Comparison of ENCODE assay signal across 8 cellular contexts in the genomic region with DNA sequence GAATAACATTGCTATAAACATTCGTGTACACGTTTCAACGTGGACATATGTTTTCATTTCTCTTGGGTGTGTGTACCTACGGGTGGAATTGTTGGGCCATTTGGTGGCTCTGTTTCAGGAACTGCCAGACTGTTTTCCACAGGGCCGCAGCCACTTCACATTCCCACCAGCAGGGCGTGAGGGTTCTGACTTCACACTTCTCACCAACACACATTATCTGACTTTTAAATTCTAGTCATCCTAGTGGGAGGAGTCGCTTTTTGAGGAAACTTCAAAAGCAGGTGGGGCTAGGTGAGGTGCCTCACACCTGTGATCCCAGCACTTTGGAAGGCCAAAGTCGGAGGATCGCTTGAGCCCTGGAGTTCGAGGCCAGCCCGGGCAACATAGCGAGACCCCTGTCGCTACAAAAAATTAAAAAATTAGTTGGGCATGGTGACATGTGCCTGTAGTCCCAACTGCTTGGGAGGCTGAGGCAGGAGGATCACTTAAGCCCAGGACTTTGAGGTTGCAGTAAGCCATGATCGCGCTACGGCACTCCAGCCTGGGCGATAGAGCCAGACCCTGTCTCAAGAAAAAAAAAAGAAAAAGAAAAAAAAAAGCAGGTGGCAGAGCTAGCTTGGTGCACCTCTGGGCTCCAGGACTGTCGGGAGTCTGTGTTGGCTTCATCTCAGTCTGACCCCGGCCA. TPM values are rescaled to one million over a fixed set of nuclear protein-coding genes. Genes with fewer than 3 reads are reported as not detected.
DNase-seq lines count a peak whose midpoint lies in the region; ATAC-seq, FAIRE-seq and TF ChIP-seq lines count a peak whose summit lies in the region.

No MANE protein-coding gene starts in this region.

- H3K9me3 ChIP-seq in AG04450 (ENCODE audit: control insufficient read depth, insufficient read depth, low read length), result no peaks in the 10 kb centered on the region; the same call in 1 of the 2 replicates

- H3K27me3 ChIP-seq in AG04450 (ENCODE audit: control insufficient read depth, insufficient read depth, low read length), result peaks cover 42% of the 10 kb centered on the region

- POLR2A ChIA-PET in AG04450 (lab: Yijun Ruan, JAX), result interaction anchor here (0.6 kb wide), 1 partner anchor 333 kb away, joined by 3 read pairs; no protein-coding TSS in a partner anchor

- no peak for TF ChIP-seq POLR2A in H54 (IDR thresholded peaks at IDR 0.05; ENCODE audit: low read depth, low read length)

- ATAC-seq in SK-N-SH treated with all-trans-retinoic acid at 6 μM for 48 hours, result peak; percentile 62
- ATAC-seq in HG02970 (IDR thresholded peaks at IDR 0.05; ENCODE audit: low FRiP score, unreplicated experiment), result no peak
- ATAC-seq in HG02840 (IDR thresholded peaks at IDR 0.05; ENCODE audit: low FRiP score, unreplicated experiment), result no peak

- peak; percentile 63 for TF ChIP-seq CTCF in AG04450 (IDR thresholded peaks at IDR 0.05; ENCODE audit: low read depth, low read length)

- H3K27ac ChIP-seq in AG04450 (ENCODE audit: low read depth, low read length), result no peak overlapping the region

- no peak for FAIRE-seq in H54 (lab: Jason Lieb, UNC)

- DNase-seq in AG04450 (ENCODE audit: low read depth, low spot score) (no peak), H54 (ENCODE audit: insufficient read length, low spot score) (peak; percentile 69), iPS-NIHi11 (ENCODE audit: low spot score) (peak; percentile 70), NCI-H146 (lab: John Stamatoyannopoulos, UW) (no peak)
- DNase-seq in activated T-cell treated with anti-CD3 and anti-CD28 coated beads, Interleukin-2, amount 50 U/mL, for 48 hours, result no peak

- CTCF ChIA-PET in AG04450 (lab: Charles Lee), result interaction anchor here (1.2 to 3.5 kb wide), 2 partner anchors 15 kb away, joined by 5 to 33 read pairs; no protein-coding TSS in a partner anchor

- no peak overlapping the region for H3K4me3 ChIP-seq in AG04450 (ENCODE audit: low read depth, low read length)

TF ChIP-seq in SK-N-SH treated with all-trans-retinoic acid at 6 μM for 48 hours, 23 proteins besides CTCF, POLR2A, EP300 and RAD21:
- TF ChIP-seq ZFP30 (CRISPR knock-in tag; IDR thresholded peaks at IDR 0.05), result no peak
- TF ChIP-seq ZNF8 (CRISPR knock-in tag; IDR thresholded peaks at IDR 0.05), result no peak
- TF ChIP-seq, protein P1, sequence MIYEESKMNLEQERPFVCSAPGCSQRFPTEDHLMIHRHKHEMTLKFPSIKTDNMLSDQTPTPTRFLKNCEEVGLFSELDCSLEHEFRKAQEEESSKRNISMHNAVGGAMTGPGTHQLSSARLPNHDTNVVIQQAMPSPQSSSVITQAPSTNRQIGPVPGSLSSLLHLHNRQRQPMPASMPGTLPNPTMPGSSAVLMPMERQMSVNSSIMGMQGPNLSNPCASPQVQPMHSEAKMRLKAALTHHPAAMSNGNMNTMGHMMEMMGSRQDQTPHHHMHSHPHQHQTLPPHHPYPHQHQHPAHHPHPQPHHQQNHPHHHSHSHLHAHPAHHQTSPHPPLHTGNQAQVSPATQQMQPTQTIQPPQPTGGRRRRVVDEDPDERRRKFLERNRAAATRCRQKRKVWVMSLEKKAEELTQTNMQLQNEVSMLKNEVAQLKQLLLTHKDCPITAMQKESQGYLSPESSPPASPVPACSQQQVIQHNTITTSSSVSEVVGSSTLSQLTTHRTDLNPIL (CRISPR knock-in tag; IDR thresholded peaks at IDR 0.05; ENCODE audit: low read depth), result no peak
- TF ChIP-seq BACH2 (CRISPR knock-in tag; IDR thresholded peaks at IDR 0.05; ENCODE audit: borderline replicate concordance), result no peak
- no peak for TF ChIP-seq RARB (CRISPR knock-in tag; IDR thresholded peaks at IDR 0.05)
- TF ChIP-seq ZFP3 (CRISPR knock-in tag; IDR thresholded peaks at IDR 0.05), result no peak
- no peak for TF ChIP-seq GLIS3 (CRISPR knock-in tag; IDR thresholded peaks at IDR 0.05)
- TF ChIP-seq ZNF565 (CRISPR knock-in tag; conservative IDR thresholded peaks at IDR 0.05; ENCODE audit: low read depth), result no peak
- TF ChIP-seq ZNF70 (CRISPR knock-in tag; IDR thresholded peaks at IDR 0.05), result no peak
- TF ChIP-seq, protein P2, sequence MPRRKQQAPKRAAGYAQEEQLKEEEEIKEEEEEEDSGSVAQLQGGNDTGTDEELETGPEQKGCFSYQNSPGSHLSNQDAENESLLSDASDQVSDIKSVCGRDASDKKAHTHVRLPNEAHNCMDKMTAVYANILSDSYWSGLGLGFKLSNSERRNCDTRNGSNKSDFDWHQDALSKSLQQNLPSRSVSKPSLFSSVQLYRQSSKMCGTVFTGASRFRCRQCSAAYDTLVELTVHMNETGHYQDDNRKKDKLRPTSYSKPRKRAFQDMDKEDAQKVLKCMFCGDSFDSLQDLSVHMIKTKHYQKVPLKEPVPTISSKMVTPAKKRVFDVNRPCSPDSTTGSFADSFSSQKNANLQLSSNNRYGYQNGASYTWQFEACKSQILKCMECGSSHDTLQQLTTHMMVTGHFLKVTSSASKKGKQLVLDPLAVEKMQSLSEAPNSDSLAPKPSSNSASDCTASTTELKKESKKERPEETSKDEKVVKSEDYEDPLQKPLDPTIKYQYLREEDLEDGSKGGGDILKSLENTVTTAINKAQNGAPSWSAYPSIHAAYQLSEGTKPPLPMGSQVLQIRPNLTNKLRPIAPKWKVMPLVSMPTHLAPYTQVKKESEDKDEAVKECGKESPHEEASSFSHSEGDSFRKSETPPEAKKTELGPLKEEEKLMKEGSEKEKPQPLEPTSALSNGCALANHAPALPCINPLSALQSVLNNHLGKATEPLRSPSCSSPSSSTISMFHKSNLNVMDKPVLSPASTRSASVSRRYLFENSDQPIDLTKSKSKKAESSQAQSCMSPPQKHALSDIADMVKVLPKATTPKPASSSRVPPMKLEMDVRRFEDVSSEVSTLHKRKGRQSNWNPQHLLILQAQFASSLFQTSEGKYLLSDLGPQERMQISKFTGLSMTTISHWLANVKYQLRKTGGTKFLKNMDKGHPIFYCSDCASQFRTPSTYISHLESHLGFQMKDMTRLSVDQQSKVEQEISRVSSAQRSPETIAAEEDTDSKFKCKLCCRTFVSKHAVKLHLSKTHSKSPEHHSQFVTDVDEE (CRISPR knock-in tag; IDR thresholded peaks at IDR 0.05), result no peak
- TF ChIP-seq, protein P3, sequence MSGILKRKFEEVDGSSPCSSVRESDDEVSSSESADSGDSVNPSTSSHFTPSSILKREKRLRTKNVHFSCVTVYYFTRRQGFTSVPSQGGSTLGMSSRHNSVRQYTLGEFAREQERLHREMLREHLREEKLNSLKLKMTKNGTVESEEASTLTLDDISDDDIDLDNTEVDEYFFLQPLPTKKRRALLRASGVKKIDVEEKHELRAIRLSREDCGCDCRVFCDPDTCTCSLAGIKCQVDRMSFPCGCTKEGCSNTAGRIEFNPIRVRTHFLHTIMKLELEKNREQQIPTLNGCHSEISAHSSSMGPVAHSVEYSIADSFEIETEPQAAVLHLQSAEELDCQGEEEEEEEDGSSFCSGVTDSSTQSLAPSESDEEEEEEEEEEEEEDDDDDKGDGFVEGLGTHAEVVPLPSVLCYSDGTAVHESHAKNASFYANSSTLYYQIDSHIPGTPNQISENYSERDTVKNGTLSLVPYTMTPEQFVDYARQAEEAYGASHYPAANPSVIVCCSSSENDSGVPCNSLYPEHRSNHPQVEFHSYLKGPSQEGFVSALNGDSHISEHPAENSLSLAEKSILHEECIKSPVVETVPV (CRISPR knock-in tag; IDR thresholded peaks at IDR 0.05), result no peak
- no peak for TF ChIP-seq ISL1 (CRISPR knock-in tag; IDR thresholded peaks at IDR 0.05)
- no peak for TF ChIP-seq OSR1 (CRISPR knock-in tag; IDR thresholded peaks at IDR 0.05)
- no peak for TF ChIP-seq ARNTL (CRISPR knock-in tag; IDR thresholded peaks at IDR 0.05; ENCODE audit: borderline replicate concordance, low read depth)
- TF ChIP-seq TOX (CRISPR knock-in tag; IDR thresholded peaks at IDR 0.05; ENCODE audit: borderline replicate concordance), result no peak
- no peak for TF ChIP-seq PPARA (CRISPR knock-in tag; IDR thresholded peaks at IDR 0.05; ENCODE audit: borderline replicate concordance)
- TF ChIP-seq, protein P4, sequence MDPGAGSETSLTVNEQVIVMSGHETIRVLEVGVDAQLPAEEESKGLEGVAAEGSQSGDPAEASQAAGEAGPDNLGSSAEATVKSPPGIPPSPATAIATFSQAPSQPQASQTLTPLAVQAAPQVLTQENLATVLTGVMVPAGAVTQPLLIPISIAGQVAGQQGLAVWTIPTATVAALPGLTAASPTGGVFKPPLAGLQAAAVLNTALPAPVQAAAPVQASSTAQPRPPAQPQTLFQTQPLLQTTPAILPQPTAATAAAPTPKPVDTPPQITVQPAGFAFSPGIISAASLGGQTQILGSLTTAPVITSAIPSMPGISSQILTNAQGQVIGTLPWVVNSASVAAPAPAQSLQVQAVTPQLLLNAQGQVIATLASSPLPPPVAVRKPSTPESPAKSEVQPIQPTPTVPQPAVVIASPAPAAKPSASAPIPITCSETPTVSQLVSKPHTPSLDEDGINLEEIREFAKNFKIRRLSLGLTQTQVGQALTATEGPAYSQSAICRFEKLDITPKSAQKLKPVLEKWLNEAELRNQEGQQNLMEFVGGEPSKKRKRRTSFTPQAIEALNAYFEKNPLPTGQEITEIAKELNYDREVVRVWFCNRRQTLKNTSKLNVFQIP (CRISPR knock-in tag; IDR thresholded peaks at IDR 0.05; ENCODE audit: borderline replicate concordance, low read depth), result no peak
- TF ChIP-seq, protein P5, sequence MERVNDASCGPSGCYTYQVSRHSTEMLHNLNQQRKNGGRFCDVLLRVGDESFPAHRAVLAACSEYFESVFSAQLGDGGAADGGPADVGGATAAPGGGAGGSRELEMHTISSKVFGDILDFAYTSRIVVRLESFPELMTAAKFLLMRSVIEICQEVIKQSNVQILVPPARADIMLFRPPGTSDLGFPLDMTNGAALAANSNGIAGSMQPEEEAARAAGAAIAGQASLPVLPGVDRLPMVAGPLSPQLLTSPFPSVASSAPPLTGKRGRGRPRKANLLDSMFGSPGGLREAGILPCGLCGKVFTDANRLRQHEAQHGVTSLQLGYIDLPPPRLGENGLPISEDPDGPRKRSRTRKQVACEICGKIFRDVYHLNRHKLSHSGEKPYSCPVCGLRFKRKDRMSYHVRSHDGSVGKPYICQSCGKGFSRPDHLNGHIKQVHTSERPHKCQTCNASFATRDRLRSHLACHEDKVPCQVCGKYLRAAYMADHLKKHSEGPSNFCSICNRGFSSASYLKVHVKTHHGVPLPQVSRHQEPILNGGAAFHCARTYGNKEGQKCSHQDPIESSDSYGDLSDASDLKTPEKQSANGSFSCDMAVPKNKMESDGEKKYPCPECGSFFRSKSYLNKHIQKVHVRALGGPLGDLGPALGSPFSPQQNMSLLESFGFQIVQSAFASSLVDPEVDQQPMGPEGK (CRISPR knock-in tag; IDR thresholded peaks at IDR 0.05; ENCODE audit: borderline replicate concordance), result no peak

RNA-seq across cellular contexts. Expression of a gene that starts 28.5 kb away (rescaled TPM):
- polyA plus RNA-seq in AG04450 (2011; rRNA removed), result 40.9 and 44.3 TPM in 2 replicates
- polyA minus RNA-seq in AG04450 (2011; rRNA and poly(A)+ RNA removed), result 45.4 and 57.2 TPM in 2 replicates

RNA-seq across cellular contexts. Expression of a gene that starts 45.3 kb away (rescaled TPM):
- not detected in 2 replicates for polyA plus RNA-seq in AG04450 (2011; rRNA removed)
- not detected in 2 replicates for polyA minus RNA-seq in AG04450 (2011; rRNA and poly(A)+ RNA removed)

RNA-seq across cellular contexts. Expression of a gene that starts 45.5 kb away (rescaled TPM):
- 0.17 and 0.20 TPM in 2 replicates for polyA plus RNA-seq in AG04450 (2011; rRNA removed)
- polyA minus RNA-seq in AG04450 (2011; rRNA and poly(A)+ RNA removed), result 0.18 TPM in 1 of 2 replicates, not detected in the other

Comparison
In these comparisons a context has a peak if more than half of its experiments do, and no peak if none do; other contexts are left out.
1. DNase-seq: peak in H54 (single experiment) and iPS-NIHi11 (single experiment); none in AG04450 (single experiment), NCI-H146 (single experiment) and activated T-cell treated with anti-CD3 and anti-CD28 coated beads, Interleukin-2, amount 50 U/mL, for 48 hours (0 of 2).